ENCODE assay signal across 1 cellular context in the genomic region with DNA sequence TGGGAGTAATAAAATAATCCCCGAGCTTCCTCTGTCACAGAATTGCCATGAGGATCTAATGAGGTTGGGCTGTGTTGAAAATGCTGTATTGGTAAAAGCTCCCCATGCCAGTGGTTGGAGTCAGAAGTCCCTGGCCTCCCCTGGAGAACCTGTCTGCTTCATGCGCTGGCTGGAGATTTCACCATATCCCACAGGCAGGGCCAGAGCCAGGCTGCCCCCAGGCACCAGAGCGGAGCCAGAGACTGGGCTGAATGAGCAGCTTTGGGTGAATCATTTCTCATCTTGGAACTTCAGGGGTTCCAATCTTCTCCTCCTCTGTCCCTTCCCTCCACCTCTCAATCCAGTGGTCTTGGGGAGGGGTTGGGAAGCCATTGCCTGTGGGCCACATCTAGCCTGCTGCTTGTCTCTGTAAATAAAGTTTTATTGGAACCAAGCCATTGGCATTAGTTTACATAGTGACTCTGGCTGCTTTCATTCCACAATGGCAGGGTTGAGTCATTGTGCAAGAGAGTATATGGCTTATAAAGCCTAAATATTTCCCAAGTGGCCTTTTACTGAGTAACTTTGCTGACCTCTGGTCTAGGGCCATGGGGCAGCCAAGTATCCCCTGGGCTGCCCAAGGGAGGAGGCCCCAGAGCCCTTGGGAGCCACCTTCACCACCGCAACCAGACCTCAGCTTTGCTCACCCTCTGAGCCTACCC.
A peak's percentile ranks its signal among the peaks of the same experiment; 100 is the strongest.
TF ChIP-seq lines count a peak whose summit lies in the region.

No MANE protein-coding gene starts in this region.

TF ChIP-seq in liver, 16 proteins besides CTCF, POLR2A, EP300 and RAD21 (continued from another document):
- TF ChIP-seq, protein P1, sequence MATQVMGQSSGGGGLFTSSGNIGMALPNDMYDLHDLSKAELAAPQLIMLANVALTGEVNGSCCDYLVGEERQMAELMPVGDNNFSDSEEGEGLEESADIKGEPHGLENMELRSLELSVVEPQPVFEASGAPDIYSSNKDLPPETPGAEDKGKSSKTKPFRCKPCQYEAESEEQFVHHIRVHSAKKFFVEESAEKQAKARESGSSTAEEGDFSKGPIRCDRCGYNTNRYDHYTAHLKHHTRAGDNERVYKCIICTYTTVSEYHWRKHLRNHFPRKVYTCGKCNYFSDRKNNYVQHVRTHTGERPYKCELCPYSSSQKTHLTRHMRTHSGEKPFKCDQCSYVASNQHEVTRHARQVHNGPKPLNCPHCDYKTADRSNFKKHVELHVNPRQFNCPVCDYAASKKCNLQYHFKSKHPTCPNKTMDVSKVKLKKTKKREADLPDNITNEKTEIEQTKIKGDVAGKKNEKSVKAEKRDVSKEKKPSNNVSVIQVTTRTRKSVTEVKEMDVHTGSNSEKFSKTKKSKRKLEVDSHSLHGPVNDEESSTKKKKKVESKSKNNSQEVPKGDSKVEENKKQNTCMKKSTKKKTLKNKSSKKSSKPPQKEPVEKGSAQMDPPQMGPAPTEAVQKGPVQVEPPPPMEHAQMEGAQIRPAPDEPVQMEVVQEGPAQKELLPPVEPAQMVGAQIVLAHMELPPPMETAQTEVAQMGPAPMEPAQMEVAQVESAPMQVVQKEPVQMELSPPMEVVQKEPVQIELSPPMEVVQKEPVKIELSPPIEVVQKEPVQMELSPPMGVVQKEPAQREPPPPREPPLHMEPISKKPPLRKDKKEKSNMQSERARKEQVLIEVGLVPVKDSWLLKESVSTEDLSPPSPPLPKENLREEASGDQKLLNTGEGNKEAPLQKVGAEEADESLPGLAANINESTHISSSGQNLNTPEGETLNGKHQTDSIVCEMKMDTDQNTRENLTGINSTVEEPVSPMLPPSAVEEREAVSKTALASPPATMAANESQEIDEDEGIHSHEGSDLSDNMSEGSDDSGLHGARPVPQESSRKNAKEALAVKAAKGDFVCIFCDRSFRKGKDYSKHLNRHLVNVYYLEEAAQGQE (IDR thresholded peaks at IDR 0.05) = peak; percentile 67
TF ChIP-seq in liver: peak in this region for 11.
